In the genomic region with DNA sequence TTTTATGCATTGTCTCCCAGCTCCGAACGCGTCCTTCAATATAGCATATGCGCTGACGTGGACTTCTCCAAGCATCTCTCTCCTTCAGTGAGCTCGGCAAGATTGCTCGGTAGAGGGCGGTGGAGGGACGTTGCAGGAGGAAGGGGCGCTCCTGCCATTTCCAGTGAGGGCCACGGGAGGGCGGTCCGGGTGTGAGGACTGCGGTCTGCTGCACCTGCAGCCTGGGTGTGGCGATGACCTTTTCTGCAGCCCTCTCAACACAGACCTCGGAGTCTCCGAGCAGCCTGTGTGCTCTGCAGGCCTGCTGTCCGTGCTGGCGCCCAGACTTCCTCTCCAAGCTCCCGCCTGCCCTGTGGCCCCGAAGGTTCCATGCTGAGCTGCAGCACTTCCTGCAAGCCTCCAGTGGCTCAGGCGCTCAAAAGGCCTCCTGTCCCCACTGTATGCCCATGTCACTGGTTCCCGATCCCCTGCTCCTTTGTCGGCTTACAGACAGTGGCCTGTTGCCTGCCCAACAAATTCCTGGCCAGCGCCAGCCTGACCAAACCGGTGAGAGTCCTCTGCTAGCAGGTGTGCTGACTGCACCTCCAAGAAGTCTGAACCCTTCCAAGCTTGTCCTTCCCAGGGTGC, we compare ENCODE assay signal across 8 cellular contexts. TPM values are rescaled to one million over a fixed set of nuclear protein-coding genes. Genes with fewer than 3 reads are reported as not detected.
A peak's percentile ranks its signal among the peaks of the same experiment; 100 is the strongest.
DNase-seq lines count a peak whose midpoint lies in the region; ATAC-seq and TF ChIP-seq lines count a peak whose summit lies in the region.

No MANE protein-coding gene starts in this region.

- H3K9me3 ChIP-seq in PC-3 (ENCODE audit: low read length) (no peaks in the 10 kb centered on the region), esophagus muscularis mucosa (no peaks in the 10 kb centered on the region)

- peak overlapping the region; percentile 30 to 76 (median 63) for H3K4me3 Mint-ChIP-seq in naive thymus-derived CD8-positive, alpha-beta T cell
- H3K4me3 Mint-ChIP-seq in stimulated activated effector memory CD8-positive, alpha-beta T cell treated with anti-CD3 and anti-CD28 coated beads, Interleukin-12 subunit alpha, Interleukin-12 subunit beta, amount 100 ng/mL, for 72 hours, result peak overlapping the region; percentile 44

- peak overlapping the region in 7 of 10 donors; percentile 22 to 79 (median 51) for H3K27ac Mint-ChIP-seq in naive thymus-derived CD8-positive, alpha-beta T cell
- H3K27ac Mint-ChIP-seq in stimulated activated effector memory CD8-positive, alpha-beta T cell treated with anti-CD3 and anti-CD28 coated beads, Interleukin-12 subunit alpha, Interleukin-12 subunit beta, amount 100 ng/mL, for 72 hours, result no peak overlapping the region

- H3K36me3 ChIP-seq in PC-3 (ENCODE audit: low read depth, low read length), result no peaks in the 10 kb centered on the region
- H3K36me3 ChIP-seq in esophagus muscularis mucosa, result no peaks in the 10 kb centered on the region

- intact Hi-C loops in PC-3 (cut with micrococcal nuclease) (loop anchor here (1.0 to 2.0 kb wide), 4 partner anchors 28 to 141 kb away; no protein-coding TSS in a partner anchor), esophagus muscularis mucosa (cut with DNase I) (loop anchor here (2.0 kb wide), 1 partner anchor 142 kb away; no protein-coding TSS in a partner anchor)

- no peaks in the 10 kb centered on the region for H3K79me2 ChIP-seq in PC-3 (ENCODE audit: low read length)

- CTCF ChIA-PET in PC-3 (lab: Charles Lee), result interaction anchor here (0.5 to 3.4 kb wide), 24 partner anchors 26 to 1045 kb away, joined by 3 to 112 read pairs (median 4); partner anchors contain the start of genes CCR1 and CCR5

- no peaks in the 10 kb centered on the region for H3F3A ChIP-seq in PC-3 (ENCODE audit: low read length, unreplicated experiment)

- no peaks in the 10 kb centered on the region for H4K20me1 ChIP-seq in PC-3 (ENCODE audit: low read length)

- BruUV-seq in PC-3 (replicated peaks; lab: Mats Ljungman, UMichigan), result no TSS peak

- no peak for TF ChIP-seq POLR2A in esophagus muscularis mucosa (IDR thresholded peaks at IDR 0.05; ENCODE audit: low read depth)

- H3K36me3 Mint-ChIP-seq in naive thymus-derived CD8-positive, alpha-beta T cell, result no peaks in the 10 kb centered on the region
- no peaks in the 10 kb centered on the region for H3K36me3 Mint-ChIP-seq in stimulated activated effector memory CD8-positive, alpha-beta T cell treated with anti-CD3 and anti-CD28 coated beads, Interleukin-12 subunit alpha, Interleukin-12 subunit beta, amount 100 ng/mL, for 72 hours

- POLR2A ChIA-PET in PC-3 (lab: Charles Lee; ENCODE audit: unreplicated experiment), result interaction anchor here (0.5 to 0.6 kb wide), 3 partner anchors 39 to 119 kb away, joined by 3 to 4 read pairs (median 3); no protein-coding TSS in a partner anchor
- POLR2A ChIA-PET in naive thymus-derived CD8-positive, alpha-beta T cell (lab: Charles Lee), result interaction anchor here (0.6 to 2.9 kb wide), 6 partner anchors 50 to 141 kb away, joined by 3 to 20 read pairs (median 6); no protein-coding TSS in a partner anchor

- no peak for TF ChIP-seq EP300 in esophagus muscularis mucosa (IDR thresholded peaks at IDR 0.05)

- no peaks in the 10 kb centered on the region for H3K9me3 Mint-ChIP-seq in naive thymus-derived CD8-positive, alpha-beta T cell
- no peaks in the 10 kb centered on the region for H3K9me3 Mint-ChIP-seq in stimulated activated effector memory CD8-positive, alpha-beta T cell treated with anti-CD3 and anti-CD28 coated beads, Interleukin-12 subunit alpha, Interleukin-12 subunit beta, amount 100 ng/mL, for 72 hours

- TF ChIP-seq CTCF in PC-3 (conservative IDR thresholded peaks at IDR 0.05; ENCODE audit: low read depth, low read length) (peak; percentile 100), esophagus muscularis mucosa (IDR thresholded peaks at IDR 0.05) (peak; percentile 80 to 89 (median 84))

- peak overlapping the region; percentile 58 for H3K4me2 ChIP-seq in PC-3 (ENCODE audit: low read length)

- H3K9me2 ChIP-seq in PC-3 (replicated peaks; ENCODE audit: low read length), result no peaks in the 10 kb centered on the region

- WGBS in esophagus muscularis mucosa, result 16% methylated on average over 15 of the region's 26 CpGs

- no peak overlapping the region for H3K27ac ChIP-seq in PC-3 (ENCODE audit: low read length)
- no peak overlapping the region for H3K27ac ChIP-seq in esophagus muscularis mucosa (replicated peaks in 1 of 4)

- H2AFZ ChIP-seq in PC-3 (ENCODE audit: low read length), result peak overlapping the region; percentile 71

- ATAC-seq in GM21515 (IDR thresholded peaks at IDR 0.05; ENCODE audit: unreplicated experiment) (peak; percentile 93), PC-3 (peak; percentile 96)
- peak; percentile 97 to 98 for ATAC-seq in naive thymus-derived CD8-positive, alpha-beta T cell
- ATAC-seq in stimulated activated effector memory CD8-positive, alpha-beta T cell treated with anti-CD3 and anti-CD28 coated beads, Interleukin-12 subunit alpha, Interleukin-12 subunit beta, amount 100 ng/mL, for 72 hours, result peak; percentile 97

- H3K4me3 ChIP-seq in PC-3 (ENCODE audit: low read length) (no peak overlapping the region; the same call in 1 of the 2 replicates), esophagus muscularis mucosa (peak overlapping the region in 1 of 4 donors; percentile 5)

- H3K4me1 ChIP-seq in PC-3 (ENCODE audit: insufficient read depth, low read length), result peaks cover 14% of the 10 kb centered on the region
- peaks cover 0 to 8% (median 7%) of the 10 kb centered on the region in 4 donors for H3K4me1 ChIP-seq in esophagus muscularis mucosa

- H3K4me1 Mint-ChIP-seq in naive thymus-derived CD8-positive, alpha-beta T cell, result peaks cover 2 to 19% (median 12%) of the 10 kb centered on the region in 4 donors
- H3K4me1 Mint-ChIP-seq in stimulated activated effector memory CD8-positive, alpha-beta T cell treated with anti-CD3 and anti-CD28 coated beads, Interleukin-12 subunit alpha, Interleukin-12 subunit beta, amount 100 ng/mL, for 72 hours, result peaks cover 8% of the 10 kb centered on the region

- H3K27me3 Mint-ChIP-seq in naive thymus-derived CD8-positive, alpha-beta T cell, result no peaks in the 10 kb centered on the region

- DNase-seq in D341Med (ENCODE audit: low spot score) (peak; percentile 91), HuH-7.5 (ENCODE audit: low spot score) (peak; percentile 99), PC-3 (peak; percentile 98), esophagus muscularis mucosa (ENCODE audit: extremely low spot score) (no peak)
- DNase-seq in activated T-cell treated with anti-CD3 and anti-CD28 coated beads, Interleukin-2, amount 50 U/mL, for 1 hour, result peak; percentile 93
- DNase-seq in naive thymus-derived CD8-positive, alpha-beta T cell, result peak; percentile 81 to 96 (median 90)
- DNase-seq in stimulated activated effector memory CD8-positive, alpha-beta T cell treated with anti-CD3 and anti-CD28 coated beads, Interleukin-12 subunit alpha, Interleukin-12 subunit beta, amount 100 ng/mL, for 72 hours (ENCODE audit: low spot score in 2 of 2), result peak; percentile 88 to 96

- no peak overlapping the region for H3K9ac ChIP-seq in PC-3 (ENCODE audit: low read length)

- H3K27me3 ChIP-seq in PC-3 (ENCODE audit: low read length), result no peaks in the 10 kb centered on the region
- peaks cover 0 to 7% (median 0%) of the 10 kb centered on the region in 4 donors for H3K27me3 ChIP-seq in esophagus muscularis mucosa

RNA-seq across cellular contexts. Expression of gene RTP3, which starts 8.9 kb away (rescaled TPM):
- total RNA-seq in PC-3 (2014; rRNA removed), result not detected in 2 replicates
- not detected for total RNA-seq in esophagus muscularis mucosa
- not detected for total RNA-seq in naive thymus-derived CD8-positive, alpha-beta T cell
- polyA plus RNA-seq in naive thymus-derived CD8-positive, alpha-beta T cell, result not detected

RNA-seq across cellular contexts. Expression of gene LTF, which starts 24.1 kb away (rescaled TPM):
- total RNA-seq in PC-3 (2014; rRNA removed) (not detected in 2 replicates), esophagus muscularis mucosa (1 to 10 TPM in 1 of 4 donors, under 1 TPM in 3; 0.45 to 1.7 (median 0.87) TPM)
- total RNA-seq in naive thymus-derived CD8-positive, alpha-beta T cell, result not detected
- polyA plus RNA-seq in naive thymus-derived CD8-positive, alpha-beta T cell, result not detected
